32 cellular contexts compared by ENCODE assay signal in the genomic region with DNA sequence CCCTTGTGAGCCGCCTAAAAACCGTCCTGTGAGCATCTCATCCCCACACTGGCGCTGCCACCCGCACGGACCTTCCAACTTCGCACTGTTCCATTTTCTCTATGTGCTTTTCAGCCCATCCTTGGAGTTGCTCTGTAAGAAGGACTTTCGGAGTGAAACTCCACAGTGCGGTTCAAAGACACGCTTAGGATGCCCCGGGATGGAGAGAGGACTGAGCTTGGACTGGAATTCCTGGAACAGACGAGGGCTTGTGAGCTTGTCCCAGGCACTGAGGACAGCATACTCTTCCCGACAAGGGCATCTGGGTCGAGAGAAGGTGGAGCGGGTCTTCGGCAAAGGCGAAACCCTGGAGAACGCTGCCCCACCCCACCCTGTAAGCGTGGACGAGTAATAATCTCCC.
DNase-seq lines count a peak whose midpoint lies in the region; ATAC-seq and TF ChIP-seq lines count a peak whose summit lies in the region.
"Had no signal": no experiment of that assay in that cellular context is flagged by ENCODE, and none has a peak within 500 bp of the region (broad histone marks: within the 10 kb centered on the region; RNA-seq: fewer than 3 reads in every experiment).

No MANE protein-coding gene starts in this region.

- no peak overlapping the region for H4K8ac ChIP-seq in mesendoderm (ENCODE audit: low read depth, low read length)

- H2BK120ac ChIP-seq in mesendoderm (ENCODE audit: low read depth, low read length): no peak overlapping the region

- peaks cover 2% of the 10 kb centered on the region for H3K9me3 Mint-ChIP-seq in activated naive CD8-positive, alpha-beta T cell treated with anti-CD3 and anti-CD28 coated beads, Interleukin-2, amount 10 ng/mL, durations not matched to agents 7 days and 5 days
- peaks cover 2% of the 10 kb centered on the region for H3K9me3 Mint-ChIP-seq in activated naive CD8-positive, alpha-beta T cell treated with anti-CD3 and anti-CD28 coated beads for 36 hours
- H3K9me3 Mint-ChIP-seq: natural killer cell, T-cell had no signal

- no peak overlapping the region for H3K27ac ChIP-seq in mesendoderm (ENCODE audit: low read depth, low read length)
- H3K27ac ChIP-seq: 22Rv1, left lung, ovary, right atrium auricular region, SJCRH30, tibial artery had no signal

- H3K56ac ChIP-seq in mesendoderm (ENCODE audit: low read length): no peak overlapping the region

- intact Hi-C loops in lower leg skin (cut with DNase I; ENCODE audit: low total_unique reads): no loop called here

- ATAC-seq in activated naive CD8-positive, alpha-beta T cell treated with anti-CD3 and anti-CD28 coated beads, Interleukin-2, amount 10 ng/mL, durations not matched to agents 7 days and 5 days (ENCODE audit: low read depth): no peak
- no peak for ATAC-seq in GM18870 (IDR thresholded peaks at IDR 0.05; ENCODE audit: unreplicated experiment)
- ATAC-seq: left lung; natural killer cell; stimulated activated naive CD8-positive, alpha-beta T cell treated with anti-CD3 and anti-CD28 coated beads, Interleukin-15, Interleukin-2, amounts not matched to agents 100 U/mL and 50 U/mL, for 24 hours; T-cell had no signal

- no peak overlapping the region for H3K23ac ChIP-seq in mesendoderm (ENCODE audit: low read length)

- no peak overlapping the region for H3K4ac ChIP-seq in mesendoderm (ENCODE audit: low read depth, low read length)

- no peak overlapping the region for H3K9ac ChIP-seq in mesendoderm (ENCODE audit: low read length)

- TF ChIP-seq CTCF in lower leg skin (IDR thresholded peaks at IDR 0.05): no peak

- no peak overlapping the region for H2BK5ac ChIP-seq in mesendoderm (ENCODE audit: low read length)

- no peak overlapping the region for H3K18ac ChIP-seq in mesendoderm (ENCODE audit: low read length)

- H3K4me1 Mint-ChIP-seq in activated naive CD8-positive, alpha-beta T cell treated with anti-CD3 and anti-CD28 coated beads, Interleukin-2, amount 10 ng/mL, durations not matched to agents 7 days and 5 days: peaks cover 13% of the 10 kb centered on the region
- H3K4me1 Mint-ChIP-seq in activated naive CD8-positive, alpha-beta T cell treated with anti-CD3 and anti-CD28 coated beads for 36 hours: peaks cover 30% of the 10 kb centered on the region

- H3K27ac Mint-ChIP-seq in activated naive CD8-positive, alpha-beta T cell treated with anti-CD3 and anti-CD28 coated beads, Interleukin-2, amount 10 ng/mL, durations not matched to agents 7 days and 5 days: peak overlapping the region; percentile 36
- no peak overlapping the region for H3K27ac Mint-ChIP-seq in activated naive CD8-positive, alpha-beta T cell treated with anti-CD3 and anti-CD28 coated beads for 36 hours
- H3K27ac Mint-ChIP-seq: immature natural killer cell, natural killer cell had no signal

- H2BK15ac ChIP-seq in mesendoderm (replicated peaks; ENCODE audit: low read depth): no peak overlapping the region

- DNase-seq in activated naive CD8-positive, alpha-beta T cell treated with anti-CD3 and anti-CD28 coated beads, Interleukin-2, amount 10 ng/mL, durations not matched to agents 7 days and 5 days: no peak
- no peak for DNase-seq in activated naive CD8-positive, alpha-beta T cell treated with anti-CD3 and anti-CD28 coated beads for 36 hours
- DNase-seq in cerebellar cortex (ENCODE audit: low spot score) (peak; percentile 42), mesendoderm (peak; percentile 24), NCI-H524 (lab: John Stamatoyannopoulos, UW) (no peak), lower leg skin (ENCODE audit: low spot score in 2 of 2) (no peak), Ammon's horn (ENCODE audit: low spot score) (no peak)
- DNase-seq: activated naive CD4-positive, alpha-beta T cell; activated T-cell treated with anti-CD3 and anti-CD28 coated beads, Interleukin-2, amount 50 U/mL, for 1 hour; caudate nucleus; CD8-positive, alpha-beta memory T cell; DMS153; erythroblast; foreskin melanocyte; GF-D8; GOT3; immature natural killer cell; Karpas-422; left lung; natural killer cell; NCI-H1048; NCI-H187; NCI-H2171 treated with DMSO at 0.1 percent for 48 hours; NCI-H524 treated with DMSO at 0.1 percent for 48 hours; ovary; SJCRH30; stimulated activated naive CD8-positive, alpha-beta T cell treated with anti-CD3 and anti-CD28 coated beads, Interleukin-15, Interleukin-2, amounts not matched to agents 100 U/mL and 50 U/mL, for 24 hours; T-cell; tibial artery had no signal

- H3K36me3 Mint-ChIP-seq in activated naive CD8-positive, alpha-beta T cell treated with anti-CD3 and anti-CD28 coated beads, Interleukin-2, amount 10 ng/mL, durations not matched to agents 7 days and 5 days: no peaks in the 10 kb centered on the region
- H3K36me3 Mint-ChIP-seq in activated naive CD8-positive, alpha-beta T cell treated with anti-CD3 and anti-CD28 coated beads for 36 hours: peaks cover 2% of the 10 kb centered on the region
- H3K36me3 Mint-ChIP-seq: CD8-positive, alpha-beta memory T cell; T-cell had no signal

- no peaks in the 10 kb centered on the region for H3K36me3 ChIP-seq in mesendoderm (ENCODE audit: control insufficient read depth, insufficient read depth, low read length)
- H3K36me3 ChIP-seq: left lung, ovary, right atrium auricular region, SJCRH30, tibial artery had no signal

- H2AK5ac ChIP-seq in mesendoderm (ENCODE audit: low read length): no peak overlapping the region

- H3K4me2 ChIP-seq in mesendoderm (ENCODE audit: low read length): peak overlapping the region; percentile 3

- peaks cover 48% of the 10 kb centered on the region for H3K27me3 ChIP-seq in mesendoderm (ENCODE audit: insufficient read depth, low read length, poor library complexity)
- H3K27me3 ChIP-seq: ovary, SJCRH30 had no signal

- no peak for TF ChIP-seq POLR2A in lower leg skin (IDR thresholded peaks at IDR 0.05)

- POLR2A ChIA-PET in activated naive CD8-positive, alpha-beta T cell treated with anti-CD3 and anti-CD28 coated beads, Interleukin-2, amount 10 ng/mL, durations not matched to agents 7 days and 5 days (lab: Charles Lee): no interaction called here

- H3K4me3 ChIP-seq in mesendoderm (ENCODE audit: low read length): no peak overlapping the region
- H3K4me3 ChIP-seq in lower leg skin (ENCODE audit: low read depth, poor library complexity, severe bottlenecking): no peak overlapping the region
- H3K4me3 ChIP-seq: left lung, ovary, right atrium auricular region, SJCRH30, tibial artery had no signal

- no peaks in the 10 kb centered on the region for H3K4me1 ChIP-seq in mesendoderm (ENCODE audit: control insufficient read depth, low read depth, low read length)
- H3K4me1 ChIP-seq: SJCRH30 had no signal

- no peaks in the 10 kb centered on the region for H3K79me2 ChIP-seq in mesendoderm (ENCODE audit: control insufficient read depth, insufficient read depth, low read length)

- no peaks in the 10 kb centered on the region for H3K79me1 ChIP-seq in mesendoderm (ENCODE audit: low read length)

- no peak overlapping the region for H4K5ac ChIP-seq in mesendoderm (ENCODE audit: low read length)

- no CpG with 5 or more reads among the region's 19 CpGs for WGBS in mesendoderm (ENCODE audit: extremely low coverage, insufficient coverage, low lambda C conversion rate)
- 6 to 9% methylated on average over 19 of the region's 19 CpGs for WGBS in lower leg skin, 2 donors

- H3K4me3 Mint-ChIP-seq in activated naive CD8-positive, alpha-beta T cell treated with anti-CD3 and anti-CD28 coated beads, Interleukin-2, amount 10 ng/mL, durations not matched to agents 7 days and 5 days: no peak overlapping the region
- H3K4me3 Mint-ChIP-seq in activated naive CD8-positive, alpha-beta T cell treated with anti-CD3 and anti-CD28 coated beads for 36 hours: no peak overlapping the region
- H3K4me3 Mint-ChIP-seq: CD8-positive, alpha-beta memory T cell; natural killer cell; T-cell had no signal

- peaks cover 89% of the 10 kb centered on the region for H3K27me3 Mint-ChIP-seq in activated naive CD8-positive, alpha-beta T cell treated with anti-CD3 and anti-CD28 coated beads, Interleukin-2, amount 10 ng/mL, durations not matched to agents 7 days and 5 days
- H3K27me3 Mint-ChIP-seq in activated naive CD8-positive, alpha-beta T cell treated with anti-CD3 and anti-CD28 coated beads for 36 hours: peaks cover 91% of the 10 kb centered on the region

Comparison
In these comparisons a context has a peak if more than half of its experiments do, and no peak if none do; other contexts are left out.
1. DNase-seq: peak in cerebellar cortex (single experiment) and mesendoderm (single experiment); none in activated naive CD8-positive, alpha-beta T cell treated with anti-CD3 and anti-CD28 coated beads, Interleukin-2, amount 10 ng/mL, durations not matched to agents 7 days and 5 days (single experiment), activated naive CD8-positive, alpha-beta T cell treated with anti-CD3 and anti-CD28 coated beads for 36 hours (single experiment), NCI-H524 (0 of 2), lower leg skin (0 of 2) and Ammon's horn (single experiment).